Comparison of ENCODE assay signal across 33 cellular contexts in the genomic region with DNA sequence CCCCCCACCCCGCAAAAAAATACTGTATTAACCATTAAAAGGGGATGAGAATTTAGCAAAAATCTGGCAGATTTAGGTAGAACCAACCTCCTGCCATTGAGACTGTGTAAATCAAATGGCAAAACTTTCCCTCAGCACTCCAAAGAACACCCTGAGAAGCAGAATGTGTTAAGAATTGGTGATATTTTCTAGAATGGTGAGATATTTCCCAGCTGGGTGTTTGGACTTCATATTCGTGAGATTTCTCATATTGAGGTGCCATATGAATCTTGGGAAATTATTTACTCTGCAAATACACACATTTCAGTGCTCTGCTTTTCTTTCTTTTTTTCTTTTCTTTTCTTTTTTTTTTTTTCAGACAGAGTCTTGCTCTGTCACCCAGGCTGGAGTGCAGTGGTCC.
"Had no signal": no experiment of that assay in that cellular context is flagged by ENCODE, and none has a peak within 500 bp of the region (broad histone marks: within the 10 kb centered on the region; RNA-seq: fewer than 3 reads in every experiment).

No MANE protein-coding gene starts in this region.

- H3K4me1 ChIP-seq: ascending aorta, breast epithelium had no signal

- DNase-seq: activated effector memory CD4-positive, alpha-beta T cell treated with anti-CD3 and anti-CD28 coated beads, Interleukin-2, amount 50 U/mL, for 16 hours; activated effector memory CD4-positive, alpha-beta T cell treated with Interleukin-2 at 50 U/mL for 16 hours; activated gamma-delta T cell; activated gamma-delta T cell treated with Interleukin-2 at 50 U/mL for 16 hours; activated naive CD4-positive, alpha-beta T cell; activated naive CD4-positive, alpha-beta T cell treated with anti-CD3 and anti-CD28 coated beads for 36 hours; activated naive CD4-positive, alpha-beta T cell treated with anti-CD3 and anti-CD28 coated beads, Interleukin-2, amount 10 ng/mL, durations not matched to agents 7 days and 5 days; activated naive CD4-positive, alpha-beta T cell treated with anti-CD3 and anti-CD28 coated beads, Interleukin-2, amount 50 U/mL, for 16 hours; activated naive CD4-positive, alpha-beta T cell treated with Interleukin-2 at 50 U/mL for 16 hours; activated naive CD8-positive, alpha-beta T cell treated with anti-CD3 and anti-CD28 coated beads for 36 hours; activated naive CD8-positive, alpha-beta T cell treated with anti-CD3 and anti-CD28 coated beads, Interleukin-2, amount 10 ng/mL, durations not matched to agents 7 days and 5 days; activated naive CD8-positive, alpha-beta T cell treated with anti-CD3 and anti-CD28 coated beads, Interleukin-2, amount 50 U/mL, for 24 hours; activated T-cell treated with anti-CD3 and anti-CD28 coated beads, Interleukin-2, amount 50 U/mL, for 1 hour; activated T-cell treated with anti-CD3 and anti-CD28 coated beads, Interleukin-2, amount 50 U/mL, for 24 hours; activated T-cell treated with anti-CD3 and anti-CD28 coated beads, Interleukin-2, amount 50 U/mL, for 4 hours; activated T-cell treated with anti-CD3 and anti-CD28 coated beads, Interleukin-2, amount 50 U/mL, for 48 hours; activated T-cell treated with anti-CD3 and anti-CD28 coated beads, Interleukin-2, amount 50 U/mL, for 72 hours; adrenal gland; amniotic stem cell; amygdala; anterior cingulate cortex; aorta; brain microvascular endothelial cell; caudate nucleus; central memory CD4-positive, alpha-beta T cell; cerebellar nuclear complex had no signal

- H3K27ac ChIP-seq: adrenal gland, ascending aorta, brain microvascular endothelial cell, breast epithelium, cardiac muscle cell had no signal

- H3K36me3 ChIP-seq: adrenal gland, ascending aorta, brain microvascular endothelial cell, breast epithelium, cardiac muscle cell had no signal

- FAIRE-seq: astrocyte, bronchial epithelial cell had no signal

- H3K4me3 ChIP-seq: adrenal gland, ascending aorta, breast epithelium, cardiac muscle cell had no signal

- H3K9me3 ChIP-seq: adrenal gland, ascending aorta, breast epithelium had no signal

- H3K27me3 ChIP-seq: adrenal gland, ascending aorta, brain microvascular endothelial cell, breast epithelium, cardiac muscle cell had no signal

- ATAC-seq: activated naive CD4-positive, alpha-beta T cell treated with anti-CD3 and anti-CD28 coated beads, Interleukin-2, amount 50 U/mL, for 72 hours; activated naive CD8-positive, alpha-beta T cell treated with anti-CD3 and anti-CD28 coated beads, Interleukin-2, amount 50 U/mL, for 24 hours; activated T-cell treated with anti-CD3 and anti-CD28 coated beads, Interleukin-2, amount 50 U/mL, for 4 hours; activated T-cell treated with anti-CD3 and anti-CD28 coated beads, Interleukin-2, amount 50 U/mL, for 72 hours; activated T-helper 17 cell treated with anti-CD3 and anti-CD28 coated beads, Interleukin-2, amount 50 U/mL, for 72 hours had no signal
